Comparison of ENCODE assay signal across 1 cellular context in genomic region chr17:76726766-76727718, GRCh38.
A peak's percentile ranks its signal among the peaks of the same experiment; 100 is the strongest.
TF ChIP-seq lines count a peak whose summit lies in the region.

A gene with protein sequence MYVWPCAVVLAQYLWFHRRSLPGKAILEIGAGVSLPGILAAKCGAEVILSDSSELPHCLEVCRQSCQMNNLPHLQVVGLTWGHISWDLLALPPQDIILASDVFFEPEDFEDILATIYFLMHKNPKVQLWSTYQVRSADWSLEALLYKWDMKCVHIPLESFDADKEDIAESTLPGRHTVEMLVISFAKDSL (plus strand): TSS chr17:76726839. CDS start chr17:76729711, 2,872 bp downstream.

TF ChIP-seq in HepG2, 621 proteins besides CTCF, POLR2A, EP300 and RAD21 (continued from another document and continues in another):
- TF ChIP-seq NAIF1 (CRISPR knock-in tag; IDR thresholded peaks at IDR 0.05; ENCODE audit: borderline replicate concordance) (no peak), ZSCAN31 (CRISPR knock-in tag; IDR thresholded peaks at IDR 0.05; ENCODE audit: low read depth) (no peak; the same call in 1 of the 2 replicates), ZFP37 (CRISPR knock-in tag; IDR thresholded peaks at IDR 0.05; ENCODE audit: borderline replicate concordance) (0 out of 2 replicates have a peak, but pooled peaks have one; percentile 15), FOXK1 (CRISPR knock-in tag; IDR thresholded peaks at IDR 0.05; ENCODE audit: borderline replicate concordance, low read depth) (no peak), NR1H2 (CRISPR knock-in tag; IDR thresholded peaks at IDR 0.05; ENCODE audit: borderline replicate concordance, low read depth) (peak; percentile 92), YY1 (IDR thresholded peaks at IDR 0.05; ENCODE audit: insufficient read depth, insufficient replicate concordance, low read depth, low read length) (no peak), ZFAT (CRISPR knock-in tag; conservative IDR thresholded peaks at IDR 0.05) (no peak), ZNF136 (CRISPR knock-in tag; IDR thresholded peaks at IDR 0.05; ENCODE audit: low read depth) (no peak; the same call in 1 of the 2 replicates), ZNF713 (CRISPR knock-in tag; IDR thresholded peaks at IDR 0.05) (0 out of 2 replicates have a peak, but pooled peaks have one; percentile 69), KMT2B (CRISPR knock-in tag; IDR thresholded peaks at IDR 0.05) (peak; percentile 73; the same call in 1 of the 2 replicates), ZNF562 (CRISPR knock-in tag; IDR thresholded peaks at IDR 0.05; ENCODE audit: borderline replicate concordance) (no peak; the same call in 1 of the 2 replicates), ZNF674 (CRISPR knock-in tag; IDR thresholded peaks at IDR 0.05; ENCODE audit: low read depth) (peak; percentile 19; the same call in 1 of the 2 replicates), FOXM1 (CRISPR knock-in tag; IDR thresholded peaks at IDR 0.05) (peak; percentile 62; the same call in 1 of the 2 replicates), SATB2 (CRISPR knock-in tag; IDR thresholded peaks at IDR 0.05) (peak; percentile 33; the same call in 1 of the 2 replicates), PHF8 (CRISPR knock-in tag; IDR thresholded peaks at IDR 0.05) (peak; percentile 96), ELF1 (CRISPR knock-in tag; IDR thresholded peaks at IDR 0.05) (peak; percentile 72), ZNF790 (CRISPR knock-in tag; IDR thresholded peaks at IDR 0.05; ENCODE audit: borderline replicate concordance) (0 out of 2 replicates have a peak, but pooled peaks have one; percentile 87), NFYB (CRISPR knock-in tag; IDR thresholded peaks at IDR 0.05) (no peak), ZNF766 (CRISPR knock-in tag; IDR thresholded peaks at IDR 0.05; ENCODE audit: borderline replicate concordance) (0 out of 2 replicates have a peak, but pooled peaks have one; percentile 51), SMAD3 (CRISPR knock-in tag; IDR thresholded peaks at IDR 0.05) (0 out of 2 replicates have a peak, but pooled peaks have one; percentile 12), NFE2 (CRISPR knock-in tag; IDR thresholded peaks at IDR 0.05) (no peak), ZNF550 (CRISPR knock-in tag; IDR thresholded peaks at IDR 0.05; ENCODE audit: borderline replicate concordance) (0 out of 2 replicates have a peak, but pooled peaks have one; percentile 61), ZNF335 (CRISPR knock-in tag; IDR thresholded peaks at IDR 0.05) (peak; percentile 14; the same call in 1 of the 2 replicates), SOX5 (CRISPR knock-in tag; IDR thresholded peaks at IDR 0.05; ENCODE audit: borderline replicate concordance) (0 out of 2 replicates have a peak, but pooled peaks have one; percentile 19)
- TF ChIP-seq, protein P1, sequence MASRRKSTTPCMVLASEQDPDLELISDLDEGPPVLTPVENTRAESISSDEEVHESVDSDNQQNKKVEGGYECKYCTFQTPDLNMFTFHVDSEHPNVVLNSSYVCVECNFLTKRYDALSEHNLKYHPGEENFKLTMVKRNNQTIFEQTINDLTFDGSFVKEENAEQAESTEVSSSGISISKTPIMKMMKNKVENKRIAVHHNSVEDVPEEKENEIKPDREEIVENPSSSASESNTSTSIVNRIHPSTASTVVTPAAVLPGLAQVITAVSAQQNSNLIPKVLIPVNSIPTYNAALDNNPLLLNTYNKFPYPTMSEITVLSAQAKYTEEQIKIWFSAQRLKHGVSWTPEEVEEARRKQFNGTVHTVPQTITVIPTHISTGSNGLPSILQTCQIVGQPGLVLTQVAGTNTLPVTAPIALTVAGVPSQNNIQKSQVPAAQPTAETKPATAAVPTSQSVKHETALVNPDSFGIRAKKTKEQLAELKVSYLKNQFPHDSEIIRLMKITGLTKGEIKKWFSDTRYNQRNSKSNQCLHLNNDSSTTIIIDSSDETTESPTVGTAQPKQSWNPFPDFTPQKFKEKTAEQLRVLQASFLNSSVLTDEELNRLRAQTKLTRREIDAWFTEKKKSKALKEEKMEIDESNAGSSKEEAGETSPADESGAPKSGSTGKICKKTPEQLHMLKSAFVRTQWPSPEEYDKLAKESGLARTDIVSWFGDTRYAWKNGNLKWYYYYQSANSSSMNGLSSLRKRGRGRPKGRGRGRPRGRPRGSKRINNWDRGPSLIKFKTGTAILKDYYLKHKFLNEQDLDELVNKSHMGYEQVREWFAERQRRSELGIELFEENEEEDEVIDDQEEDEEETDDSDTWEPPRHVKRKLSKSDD (CRISPR knock-in tag; IDR thresholded peaks at IDR 0.05; ENCODE audit: low read depth) = no peak
- TF ChIP-seq, protein P2, sequence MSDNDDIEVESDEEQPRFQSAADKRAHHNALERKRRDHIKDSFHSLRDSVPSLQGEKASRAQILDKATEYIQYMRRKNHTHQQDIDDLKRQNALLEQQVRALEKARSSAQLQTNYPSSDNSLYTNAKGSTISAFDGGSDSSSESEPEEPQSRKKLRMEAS (IDR thresholded peaks at IDR 0.05) = peak; percentile 86
- TF ChIP-seq, protein P3, sequence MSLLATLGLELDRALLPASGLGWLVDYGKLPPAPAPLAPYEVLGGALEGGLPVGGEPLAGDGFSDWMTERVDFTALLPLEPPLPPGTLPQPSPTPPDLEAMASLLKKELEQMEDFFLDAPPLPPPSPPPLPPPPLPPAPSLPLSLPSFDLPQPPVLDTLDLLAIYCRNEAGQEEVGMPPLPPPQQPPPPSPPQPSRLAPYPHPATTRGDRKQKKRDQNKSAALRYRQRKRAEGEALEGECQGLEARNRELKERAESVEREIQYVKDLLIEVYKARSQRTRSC (CRISPR knock-in tag; IDR thresholded peaks at IDR 0.05; ENCODE audit: low read depth) = 0 out of 2 replicates have a peak, but pooled peaks have one; percentile 68
- TF ChIP-seq, protein P4, sequence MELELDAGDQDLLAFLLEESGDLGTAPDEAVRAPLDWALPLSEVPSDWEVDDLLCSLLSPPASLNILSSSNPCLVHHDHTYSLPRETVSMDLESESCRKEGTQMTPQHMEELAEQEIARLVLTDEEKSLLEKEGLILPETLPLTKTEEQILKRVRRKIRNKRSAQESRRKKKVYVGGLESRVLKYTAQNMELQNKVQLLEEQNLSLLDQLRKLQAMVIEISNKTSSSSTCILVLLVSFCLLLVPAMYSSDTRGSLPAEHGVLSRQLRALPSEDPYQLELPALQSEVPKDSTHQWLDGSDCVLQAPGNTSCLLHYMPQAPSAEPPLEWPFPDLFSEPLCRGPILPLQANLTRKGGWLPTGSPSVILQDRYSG (CRISPR knock-in tag; IDR thresholded peaks at IDR 0.05) = no peak
- TF ChIP-seq, protein P5, sequence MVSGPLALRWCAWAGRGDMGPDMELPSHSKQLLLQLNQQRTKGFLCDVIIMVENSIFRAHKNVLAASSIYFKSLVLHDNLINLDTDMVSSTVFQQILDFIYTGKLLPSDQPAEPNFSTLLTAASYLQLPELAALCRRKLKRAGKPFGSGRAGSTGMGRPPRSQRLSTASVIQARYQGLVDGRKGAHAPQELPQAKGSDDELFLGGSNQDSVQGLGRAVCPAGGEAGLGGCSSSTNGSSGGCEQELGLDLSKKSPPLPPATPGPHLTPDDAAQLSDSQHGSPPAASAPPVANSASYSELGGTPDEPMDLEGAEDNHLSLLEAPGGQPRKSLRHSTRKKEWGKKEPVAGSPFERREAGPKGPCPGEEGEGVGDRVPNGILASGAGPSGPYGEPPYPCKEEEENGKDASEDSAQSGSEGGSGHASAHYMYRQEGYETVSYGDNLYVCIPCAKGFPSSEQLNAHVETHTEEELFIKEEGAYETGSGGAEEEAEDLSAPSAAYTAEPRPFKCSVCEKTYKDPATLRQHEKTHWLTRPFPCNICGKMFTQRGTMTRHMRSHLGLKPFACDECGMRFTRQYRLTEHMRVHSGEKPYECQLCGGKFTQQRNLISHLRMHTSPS (CRISPR knock-in tag; IDR thresholded peaks at IDR 0.05; ENCODE audit: low read depth) = peak; percentile 37; the same call in 1 of the 2 replicates
- TF ChIP-seq, protein P6, sequence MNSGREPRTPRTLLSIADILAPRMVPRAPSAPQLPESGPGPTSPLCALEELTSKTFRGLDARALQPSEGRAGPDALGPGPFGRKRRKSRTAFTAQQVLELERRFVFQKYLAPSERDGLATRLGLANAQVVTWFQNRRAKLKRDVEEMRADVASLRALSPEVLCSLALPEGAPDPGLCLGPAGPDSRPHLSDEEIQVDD (CRISPR knock-in tag; IDR thresholded peaks at IDR 0.05; ENCODE audit: borderline replicate concordance) = 0 out of 2 replicates have a peak, but pooled peaks have one; percentile 82
- TF ChIP-seq, protein P7, sequence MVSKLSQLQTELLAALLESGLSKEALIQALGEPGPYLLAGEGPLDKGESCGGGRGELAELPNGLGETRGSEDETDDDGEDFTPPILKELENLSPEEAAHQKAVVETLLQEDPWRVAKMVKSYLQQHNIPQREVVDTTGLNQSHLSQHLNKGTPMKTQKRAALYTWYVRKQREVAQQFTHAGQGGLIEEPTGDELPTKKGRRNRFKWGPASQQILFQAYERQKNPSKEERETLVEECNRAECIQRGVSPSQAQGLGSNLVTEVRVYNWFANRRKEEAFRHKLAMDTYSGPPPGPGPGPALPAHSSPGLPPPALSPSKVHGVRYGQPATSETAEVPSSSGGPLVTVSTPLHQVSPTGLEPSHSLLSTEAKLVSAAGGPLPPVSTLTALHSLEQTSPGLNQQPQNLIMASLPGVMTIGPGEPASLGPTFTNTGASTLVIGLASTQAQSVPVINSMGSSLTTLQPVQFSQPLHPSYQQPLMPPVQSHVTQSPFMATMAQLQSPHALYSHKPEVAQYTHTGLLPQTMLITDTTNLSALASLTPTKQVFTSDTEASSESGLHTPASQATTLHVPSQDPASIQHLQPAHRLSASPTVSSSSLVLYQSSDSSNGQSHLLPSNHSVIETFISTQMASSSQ (IDR thresholded peaks at IDR 0.05; ENCODE audit: low read depth) = no peak
- TF ChIP-seq, protein P7 (CRISPR knock-in tag; IDR thresholded peaks at IDR 0.05; ENCODE audit: borderline replicate concordance) = no peak; the same call in 1 of the 2 replicates
- TF ChIP-seq, protein P8, sequence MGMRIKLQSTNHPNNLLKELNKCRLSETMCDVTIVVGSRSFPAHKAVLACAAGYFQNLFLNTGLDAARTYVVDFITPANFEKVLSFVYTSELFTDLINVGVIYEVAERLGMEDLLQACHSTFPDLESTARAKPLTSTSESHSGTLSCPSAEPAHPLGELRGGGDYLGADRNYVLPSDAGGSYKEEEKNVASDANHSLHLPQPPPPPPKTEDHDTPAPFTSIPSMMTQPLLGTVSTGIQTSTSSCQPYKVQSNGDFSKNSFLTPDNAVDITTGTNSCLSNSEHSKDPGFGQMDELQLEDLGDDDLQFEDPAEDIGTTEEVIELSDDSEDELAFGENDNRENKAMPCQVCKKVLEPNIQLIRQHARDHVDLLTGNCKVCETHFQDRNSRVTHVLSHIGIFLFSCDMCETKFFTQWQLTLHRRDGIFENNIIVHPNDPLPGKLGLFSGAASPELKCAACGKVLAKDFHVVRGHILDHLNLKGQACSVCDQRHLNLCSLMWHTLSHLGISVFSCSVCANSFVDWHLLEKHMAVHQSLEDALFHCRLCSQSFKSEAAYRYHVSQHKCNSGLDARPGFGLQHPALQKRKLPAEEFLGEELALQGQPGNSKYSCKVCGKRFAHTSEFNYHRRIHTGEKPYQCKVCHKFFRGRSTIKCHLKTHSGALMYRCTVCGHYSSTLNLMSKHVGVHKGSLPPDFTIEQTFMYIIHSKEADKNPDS (CRISPR knock-in tag; IDR thresholded peaks at IDR 0.05) = no peak
- TF ChIP-seq, protein P9, sequence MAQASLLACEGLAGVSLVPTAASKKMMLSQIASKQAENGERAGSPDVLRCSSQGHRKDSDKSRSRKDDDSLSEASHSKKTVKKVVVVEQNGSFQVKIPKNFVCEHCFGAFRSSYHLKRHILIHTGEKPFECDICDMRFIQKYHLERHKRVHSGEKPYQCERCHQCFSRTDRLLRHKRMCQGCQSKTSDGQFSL (CRISPR knock-in tag; IDR thresholded peaks at IDR 0.05) = no peak
- TF ChIP-seq, protein P10, sequence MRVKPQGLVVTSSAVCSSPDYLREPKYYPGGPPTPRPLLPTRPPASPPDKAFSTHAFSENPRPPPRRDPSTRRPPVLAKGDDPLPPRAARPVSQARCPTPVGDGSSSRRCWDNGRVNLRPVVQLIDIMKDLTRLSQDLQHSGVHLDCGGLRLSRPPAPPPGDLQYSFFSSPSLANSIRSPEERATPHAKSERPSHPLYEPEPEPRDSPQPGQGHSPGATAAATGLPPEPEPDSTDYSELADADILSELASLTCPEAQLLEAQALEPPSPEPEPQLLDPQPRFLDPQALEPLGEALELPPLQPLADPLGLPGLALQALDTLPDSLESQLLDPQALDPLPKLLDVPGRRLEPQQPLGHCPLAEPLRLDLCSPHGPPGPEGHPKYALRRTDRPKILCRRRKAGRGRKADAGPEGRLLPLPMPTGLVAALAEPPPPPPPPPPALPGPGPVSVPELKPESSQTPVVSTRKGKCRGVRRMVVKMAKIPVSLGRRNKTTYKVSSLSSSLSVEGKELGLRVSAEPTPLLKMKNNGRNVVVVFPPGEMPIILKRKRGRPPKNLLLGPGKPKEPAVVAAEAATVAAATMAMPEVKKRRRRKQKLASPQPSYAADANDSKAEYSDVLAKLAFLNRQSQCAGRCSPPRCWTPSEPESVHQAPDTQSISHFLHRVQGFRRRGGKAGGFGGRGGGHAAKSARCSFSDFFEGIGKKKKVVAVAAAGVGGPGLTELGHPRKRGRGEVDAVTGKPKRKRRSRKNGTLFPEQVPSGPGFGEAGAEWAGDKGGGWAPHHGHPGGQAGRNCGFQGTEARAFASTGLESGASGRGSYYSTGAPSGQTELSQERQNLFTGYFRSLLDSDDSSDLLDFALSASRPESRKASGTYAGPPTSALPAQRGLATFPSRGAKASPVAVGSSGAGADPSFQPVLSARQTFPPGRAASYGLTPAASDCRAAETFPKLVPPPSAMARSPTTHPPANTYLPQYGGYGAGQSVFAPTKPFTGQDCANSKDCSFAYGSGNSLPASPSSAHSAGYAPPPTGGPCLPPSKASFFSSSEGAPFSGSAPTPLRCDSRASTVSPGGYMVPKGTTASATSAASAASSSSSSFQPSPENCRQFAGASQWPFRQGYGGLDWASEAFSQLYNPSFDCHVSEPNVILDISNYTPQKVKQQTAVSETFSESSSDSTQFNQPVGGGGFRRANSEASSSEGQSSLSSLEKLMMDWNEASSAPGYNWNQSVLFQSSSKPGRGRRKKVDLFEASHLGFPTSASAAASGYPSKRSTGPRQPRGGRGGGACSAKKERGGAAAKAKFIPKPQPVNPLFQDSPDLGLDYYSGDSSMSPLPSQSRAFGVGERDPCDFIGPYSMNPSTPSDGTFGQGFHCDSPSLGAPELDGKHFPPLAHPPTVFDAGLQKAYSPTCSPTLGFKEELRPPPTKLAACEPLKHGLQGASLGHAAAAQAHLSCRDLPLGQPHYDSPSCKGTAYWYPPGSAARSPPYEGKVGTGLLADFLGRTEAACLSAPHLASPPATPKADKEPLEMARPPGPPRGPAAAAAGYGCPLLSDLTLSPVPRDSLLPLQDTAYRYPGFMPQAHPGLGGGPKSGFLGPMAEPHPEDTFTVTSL (CRISPR knock-in tag; IDR thresholded peaks at IDR 0.05; ENCODE audit: borderline replicate concordance) = peak; percentile 71; the same call in 1 of the 2 replicates
